7 cellular contexts compared by ENCODE assay signal in the genomic region with DNA sequence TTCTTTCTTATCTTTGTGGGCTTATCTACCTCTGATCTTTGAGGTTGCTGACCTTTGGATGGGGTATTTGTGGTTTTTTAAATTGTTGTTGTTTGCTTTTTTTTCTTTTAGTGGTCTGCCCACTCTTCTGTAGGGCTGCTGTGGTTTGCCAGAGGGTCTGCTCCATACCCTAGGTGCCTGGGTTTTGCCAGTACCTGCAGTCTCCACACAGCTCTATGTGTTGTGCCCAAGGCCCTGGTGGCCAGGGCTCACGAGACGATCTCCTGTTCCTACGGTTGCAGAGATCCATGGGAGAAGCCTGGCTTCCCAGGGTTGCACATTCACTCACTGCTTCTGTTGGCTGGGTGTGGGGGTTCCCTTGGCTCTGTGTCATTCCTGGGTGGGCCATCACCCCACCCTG.
"Had no signal": no experiment of that assay in that cellular context is flagged by ENCODE, and none has a peak within 500 bp of the region (broad histone marks: within the 10 kb centered on the region; RNA-seq: fewer than 3 reads in every experiment).

No MANE protein-coding gene starts in this region.

- H3K4me3 ChIP-seq: GM23338 had no signal

- DNase-seq: H9, HCEC 1CT, KBM-7 had no signal

- H3K27me3 Mint-ChIP-seq: IgD-negative memory B cell had no signal

- H3K9me3 Mint-ChIP-seq: GM23338, H9 had no signal

- ATAC-seq: GM23338, HepG2 had no signal

- H3K27ac Mint-ChIP-seq: GM23338, IgD-negative memory B cell had no signal

- H2AFZ ChIP-seq: GM23338 had no signal

- H3K4me3 Mint-ChIP-seq: GM23338, H9, IgD-negative memory B cell had no signal

- H3K4me1 Mint-ChIP-seq: GM23338, H9, IgD-negative memory B cell had no signal

- H3K27ac ChIP-seq: HL-60 had no signal

- H3K4me2 ChIP-seq: GM23338 had no signal
